Comparison of ENCODE assay signal across 11 cellular contexts in the genomic region with DNA sequence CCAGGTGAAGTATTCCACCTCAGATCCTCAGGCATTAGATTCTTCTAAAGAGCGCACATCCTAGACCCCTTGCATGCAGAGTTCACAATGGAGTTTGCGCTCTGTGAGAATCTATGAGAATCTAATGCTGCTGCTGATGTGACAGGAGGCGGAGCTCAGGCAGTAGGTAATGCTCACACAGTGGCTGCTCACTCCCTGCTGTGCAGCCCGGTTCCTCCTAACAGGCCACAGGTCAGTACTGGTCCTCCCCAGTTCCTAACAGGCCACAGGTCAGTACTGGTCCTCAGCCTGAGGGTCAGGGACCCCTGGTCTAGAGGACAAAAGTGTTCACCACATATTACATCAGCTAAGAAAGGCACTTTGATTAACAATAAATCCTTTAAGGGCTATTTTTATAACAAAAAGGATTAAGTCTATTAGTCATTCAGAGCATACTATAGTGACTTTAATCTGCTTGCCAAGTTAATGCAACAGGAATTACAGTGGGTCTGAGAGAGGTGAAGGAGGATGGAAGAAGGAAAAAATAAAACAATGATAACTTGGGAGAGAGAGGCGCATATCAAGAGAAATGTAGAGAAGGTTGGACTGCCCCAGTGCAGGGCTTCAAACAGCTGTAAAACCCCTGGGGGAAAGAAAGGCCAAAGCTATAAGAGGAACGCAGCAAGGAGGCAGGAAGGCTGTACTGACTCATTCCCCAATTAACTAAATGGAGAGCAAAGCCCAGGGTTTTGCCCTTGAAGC. TPM values are rescaled to one million over a fixed set of nuclear protein-coding genes. Genes with fewer than 3 reads are reported as not detected.
DNase-seq lines count a peak whose midpoint lies in the region; ATAC-seq and TF ChIP-seq lines count a peak whose summit lies in the region.
"Had no signal": no experiment of that assay in that cellular context is flagged by ENCODE, and none has a peak within 500 bp of the region (broad histone marks: within the 10 kb centered on the region; RNA-seq: fewer than 3 reads in every experiment).

No MANE protein-coding gene starts in this region.

- POLR2A ChIA-PET in activated CD8-positive, alpha-beta T cell treated with anti-CD3 and anti-CD28 coated beads, Interleukin-2, amount 10 ng/mL, durations not matched to agents 7 days and 5 days (lab: Charles Lee), result no interaction called here
- POLR2A ChIA-PET in activated CD8-positive, alpha-beta T cell treated with anti-CD3 and anti-CD28 coated beads for 36 hours (lab: Charles Lee), result no interaction called here
- POLR2A ChIA-PET in WTC11 (lab: Charles Lee), result no interaction called here

- no peak overlapping the region for H3K4me3 ChIP-seq in foreskin fibroblast (ENCODE audit: low read depth in 1 of 2, low read length in 2 of 2)
- H3K4me3 ChIP-seq: GM12878, thyroid gland had no signal

- H3K9me3 Mint-ChIP-seq in activated CD8-positive, alpha-beta T cell treated with anti-CD3 and anti-CD28 coated beads, Interleukin-2, amount 10 ng/mL, durations not matched to agents 7 days and 5 days (ENCODE audit: insufficient read depth), result no peaks in the 10 kb centered on the region
- H3K9me3 Mint-ChIP-seq in activated CD8-positive, alpha-beta T cell treated with anti-CD3 and anti-CD28 coated beads for 36 hours, result no peaks in the 10 kb centered on the region
- H3K9me3 Mint-ChIP-seq in WTC11, result no peaks in the 10 kb centered on the region
- H3K9me3 Mint-ChIP-seq in type B pancreatic cell, result no peaks in the 10 kb centered on the region

- peaks cover 42% of the 10 kb centered on the region for H3K36me3 Mint-ChIP-seq in activated CD8-positive, alpha-beta T cell treated with anti-CD3 and anti-CD28 coated beads, Interleukin-2, amount 10 ng/mL, durations not matched to agents 7 days and 5 days (ENCODE audit: low read depth)
- H3K36me3 Mint-ChIP-seq in activated CD8-positive, alpha-beta T cell treated with anti-CD3 and anti-CD28 coated beads for 36 hours (ENCODE audit: low read depth), result peaks cover 30% of the 10 kb centered on the region
- H3K36me3 Mint-ChIP-seq in WTC11 (peaks cover 35% of the 10 kb centered on the region), type B pancreatic cell (peaks cover 39% of the 10 kb centered on the region)

- TF ChIP-seq CTCF in activated CD8-positive, alpha-beta T cell treated with anti-CD3 and anti-CD28 coated beads for 36 hours (IDR thresholded peaks at IDR 0.05), result no peak
- no peak for TF ChIP-seq CTCF in WTC11 (IDR thresholded peaks at IDR 0.05)
- TF ChIP-seq CTCF in foreskin fibroblast (IDR thresholded peaks at IDR 0.05; ENCODE audit: low read depth, low read length), result no peak
- no peak for TF ChIP-seq CTCF in type B pancreatic cell (conservative IDR thresholded peaks at IDR 0.05)

- DNase-seq in activated CD8-positive, alpha-beta T cell treated with anti-CD3 and anti-CD28 coated beads, Interleukin-2, amount 10 ng/mL, durations not matched to agents 7 days and 5 days, result no peak
- no peak for DNase-seq in activated CD8-positive, alpha-beta T cell treated with anti-CD3 and anti-CD28 coated beads for 36 hours
- DNase-seq in WTC11 (ENCODE audit: low spot score), result peak; percentile 55
- DNase-seq in foreskin fibroblast, result peak; percentile 27 to 62
- DNase-seq in type B pancreatic cell (ENCODE audit: extremely low spot score, unreplicated experiment), result no peak
- no peak for DNase-seq in DMS79 (lab: John Stamatoyannopoulos, UW)
- DNase-seq in stimulated activated CD4-positive, alpha-beta T cell treated with anti-CD3 and anti-CD28 coated beads, Interleukin-4, amount 100 ng/mL, for 24 hours, result no peak
- no peak for DNase-seq in mesenteric fat pad (ENCODE audit: low spot score)
- DNase-seq: NCI-H2081 treated with DMSO at 0.1 percent for 48 hours, thyroid gland had no signal

- peak overlapping the region; percentile 2 for H3K27ac Mint-ChIP-seq in activated CD8-positive, alpha-beta T cell treated with anti-CD3 and anti-CD28 coated beads, Interleukin-2, amount 10 ng/mL, durations not matched to agents 7 days and 5 days
- no peak overlapping the region for H3K27ac Mint-ChIP-seq in activated CD8-positive, alpha-beta T cell treated with anti-CD3 and anti-CD28 coated beads for 36 hours
- H3K27ac Mint-ChIP-seq in WTC11 (peak overlapping the region; percentile 69), type B pancreatic cell (peak overlapping the region; percentile 3)

- no peak overlapping the region for H3K4me3 Mint-ChIP-seq in activated CD8-positive, alpha-beta T cell treated with anti-CD3 and anti-CD28 coated beads, Interleukin-2, amount 10 ng/mL, durations not matched to agents 7 days and 5 days
- H3K4me3 Mint-ChIP-seq in activated CD8-positive, alpha-beta T cell treated with anti-CD3 and anti-CD28 coated beads for 36 hours, result no peak overlapping the region
- H3K4me3 Mint-ChIP-seq in WTC11 (no peak overlapping the region), type B pancreatic cell (no peak overlapping the region)

- no peaks in the 10 kb centered on the region for H3K4me1 Mint-ChIP-seq in activated CD8-positive, alpha-beta T cell treated with anti-CD3 and anti-CD28 coated beads, Interleukin-2, amount 10 ng/mL, durations not matched to agents 7 days and 5 days (ENCODE audit: low read depth)
- H3K4me1 Mint-ChIP-seq in activated CD8-positive, alpha-beta T cell treated with anti-CD3 and anti-CD28 coated beads for 36 hours (ENCODE audit: low read depth), result peaks cover 2% of the 10 kb centered on the region
- peaks cover 20% of the 10 kb centered on the region for H3K4me1 Mint-ChIP-seq in WTC11
- peaks cover 11% of the 10 kb centered on the region for H3K4me1 Mint-ChIP-seq in type B pancreatic cell (ENCODE audit: unreplicated experiment)

- CTCF ChIA-PET in activated CD8-positive, alpha-beta T cell treated with anti-CD3 and anti-CD28 coated beads, Interleukin-2, amount 10 ng/mL, durations not matched to agents 7 days and 5 days (lab: Charles Lee), result no interaction called here
- CTCF ChIA-PET in activated CD8-positive, alpha-beta T cell treated with anti-CD3 and anti-CD28 coated beads for 36 hours (lab: Charles Lee), result no interaction called here
- CTCF ChIA-PET in WTC11 (lab: Charles Lee), result interaction anchor here (0.7 to 2.1 kb wide), 4 partner anchors 15 to 308 kb away, joined by 3 to 9 read pairs (median 4); no protein-coding TSS in a partner anchor

- no peak for ATAC-seq in activated CD8-positive, alpha-beta T cell treated with anti-CD3 and anti-CD28 coated beads, Interleukin-2, amount 10 ng/mL, durations not matched to agents 7 days and 5 days
- ATAC-seq in activated CD8-positive, alpha-beta T cell treated with anti-CD3 and anti-CD28 coated beads for 36 hours, result no peak
- peak; percentile 90 for ATAC-seq in WTC11
- ATAC-seq: GM12878 had no signal

- no peaks in the 10 kb centered on the region for H3K27me3 Mint-ChIP-seq in activated CD8-positive, alpha-beta T cell treated with anti-CD3 and anti-CD28 coated beads, Interleukin-2, amount 10 ng/mL, durations not matched to agents 7 days and 5 days (ENCODE audit: low read depth)
- no peaks in the 10 kb centered on the region for H3K27me3 Mint-ChIP-seq in activated CD8-positive, alpha-beta T cell treated with anti-CD3 and anti-CD28 coated beads for 36 hours
- no peaks in the 10 kb centered on the region for H3K27me3 Mint-ChIP-seq in WTC11 (ENCODE audit: low read depth)
- H3K27me3 Mint-ChIP-seq in type B pancreatic cell, result no peaks in the 10 kb centered on the region

- intact Hi-C loops in activated CD8-positive, alpha-beta T cell treated with anti-CD3 and anti-CD28 coated beads for 36 hours (cut with micrococcal nuclease), result no loop called here

TF ChIP-seq in WTC11, 78 proteins besides CTCF, POLR2A, EP300 and RAD21:
- TF ChIP-seq, protein P1, sequence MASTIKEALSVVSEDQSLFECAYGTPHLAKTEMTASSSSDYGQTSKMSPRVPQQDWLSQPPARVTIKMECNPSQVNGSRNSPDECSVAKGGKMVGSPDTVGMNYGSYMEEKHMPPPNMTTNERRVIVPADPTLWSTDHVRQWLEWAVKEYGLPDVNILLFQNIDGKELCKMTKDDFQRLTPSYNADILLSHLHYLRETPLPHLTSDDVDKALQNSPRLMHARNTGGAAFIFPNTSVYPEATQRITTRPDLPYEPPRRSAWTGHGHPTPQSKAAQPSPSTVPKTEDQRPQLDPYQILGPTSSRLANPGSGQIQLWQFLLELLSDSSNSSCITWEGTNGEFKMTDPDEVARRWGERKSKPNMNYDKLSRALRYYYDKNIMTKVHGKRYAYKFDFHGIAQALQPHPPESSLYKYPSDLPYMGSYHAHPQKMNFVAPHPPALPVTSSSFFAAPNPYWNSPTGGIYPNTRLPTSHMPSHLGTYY (CRISPR knock-in tag; IDR thresholded peaks at IDR 0.05), result no peak

RNA-seq across cellular contexts. Expression of a gene that starts 49.2 kb away (rescaled TPM):
- 10 to 100 TPM; 33.8 to 38.7 TPM for total RNA-seq in activated CD8-positive, alpha-beta T cell treated with anti-CD3 and anti-CD28 coated beads, Interleukin-2, amount 10 ng/mL, durations not matched to agents 7 days and 5 days
- total RNA-seq in activated CD8-positive, alpha-beta T cell treated with anti-CD3 and anti-CD28 coated beads for 36 hours, result 10 to 100 TPM; 37.4 to 40.2 TPM
- total RNA-seq in WTC11 (2021) (32.0 to 38.3 TPM (median 32.5 TPM) in 3 replicates), type B pancreatic cell (ENCODE audit: low replicate concordance) (32.4 and 36.4 TPM in 2 replicates), mesenteric fat pad (28.2 TPM)

Comparison
In these comparisons a context has a peak if more than half of its experiments do, and no peak if none do; other contexts are left out.
1. DNase-seq: peak in WTC11 (single experiment) and foreskin fibroblast (2 of 2); none in activated CD8-positive, alpha-beta T cell treated with anti-CD3 and anti-CD28 coated beads, Interleukin-2, amount 10 ng/mL, durations not matched to agents 7 days and 5 days (single experiment), activated CD8-positive, alpha-beta T cell treated with anti-CD3 and anti-CD28 coated beads for 36 hours (single experiment), type B pancreatic cell (single experiment), DMS79 (single experiment), stimulated activated CD4-positive, alpha-beta T cell treated with anti-CD3 and anti-CD28 coated beads, Interleukin-4, amount 100 ng/mL, for 24 hours (single experiment) and mesenteric fat pad (single experiment).